16 cellular contexts compared by ENCODE assay signal in the genomic region with DNA sequence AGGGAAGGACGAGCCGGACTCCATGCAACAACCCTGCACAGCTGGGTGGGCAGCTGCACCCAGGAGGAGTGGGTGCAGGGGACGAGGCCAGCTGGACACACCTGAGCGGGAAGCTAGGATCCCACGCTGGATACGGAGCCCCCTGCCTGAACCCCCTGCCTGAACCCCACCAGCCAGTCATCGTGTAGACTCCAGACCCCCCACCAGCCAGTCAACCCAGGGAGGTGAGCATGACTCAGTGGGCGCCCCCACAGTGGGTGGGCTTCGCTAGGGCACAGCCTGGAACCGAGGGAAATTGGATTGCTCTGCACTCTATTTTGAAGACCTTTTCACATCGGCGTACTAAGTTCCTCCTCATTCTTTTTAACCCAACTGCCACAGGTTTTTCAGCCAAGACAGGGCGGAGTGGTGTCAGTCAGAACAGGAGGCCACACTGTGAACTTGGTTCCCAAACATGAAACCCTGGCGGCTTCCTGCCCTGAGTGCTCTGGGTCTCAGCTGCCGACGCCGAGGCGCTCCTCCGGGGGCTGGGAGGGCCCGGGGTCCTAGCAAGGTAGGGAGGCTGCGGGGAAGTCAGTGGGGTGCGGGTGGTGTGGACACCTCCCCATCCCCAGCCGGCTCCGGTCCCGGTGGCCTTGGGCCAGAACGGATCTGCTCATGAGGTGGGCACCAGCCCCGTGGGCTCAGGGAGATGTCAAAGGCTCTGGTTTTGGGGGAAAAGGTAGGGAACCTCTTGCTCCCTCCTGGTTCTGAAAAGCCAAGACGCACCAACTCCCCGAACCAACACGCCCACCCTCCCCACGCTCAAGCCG. TPM values are rescaled to one million over a fixed set of nuclear protein-coding genes. Genes with fewer than 3 reads are reported as not detected.
DNase-seq lines count a peak whose midpoint lies in the region; ATAC-seq and TF ChIP-seq lines count a peak whose summit lies in the region.
"Had no signal": no experiment of that assay in that cellular context is flagged by ENCODE, and none has a peak within 500 bp of the region (broad histone marks: within the 10 kb centered on the region; RNA-seq: fewer than 3 reads in every experiment).

No MANE protein-coding gene starts in this region.

- H3K9me3 Mint-ChIP-seq in activated T-cell treated with anti-CD3 and anti-CD28 coated beads, Interleukin-2, amount 50 U/mL, for 72 hours: peaks cover 5 to 7% of the 10 kb centered on the region in 2 donors
- H3K9me3 Mint-ChIP-seq in chondrocyte (ENCODE audit: low read depth) (peaks cover 10% of the 10 kb centered on the region), progenitor cell of endocrine pancreas (ENCODE audit: low read depth) (peaks cover 11% of the 10 kb centered on the region)

- H3K27me3 Mint-ChIP-seq in activated T-cell treated with anti-CD3 and anti-CD28 coated beads, Interleukin-2, amount 50 U/mL, for 72 hours (ENCODE audit: low read depth): no peaks in the 10 kb centered on the region
- H3K27me3 Mint-ChIP-seq in chondrocyte (ENCODE audit: low read depth) (no peaks in the 10 kb centered on the region), progenitor cell of endocrine pancreas (no peaks in the 10 kb centered on the region)

- peaks cover 14% of the 10 kb centered on the region for H3K4me1 Mint-ChIP-seq in activated T-cell treated with anti-CD3 and anti-CD28 coated beads, Interleukin-2, amount 50 U/mL, for 72 hours (ENCODE audit: low read depth)
- H3K4me1 Mint-ChIP-seq in chondrocyte (ENCODE audit: low read depth) (peaks cover 4% of the 10 kb centered on the region), progenitor cell of endocrine pancreas (ENCODE audit: low read depth) (no peaks in the 10 kb centered on the region)

- H3K36me3 ChIP-seq in HUES6 (ENCODE audit: control insufficient read depth, insufficient read depth, low read length): peaks cover 29% of the 10 kb centered on the region

- no peaks in the 10 kb centered on the region for H3K27me3 ChIP-seq in HUES6 (ENCODE audit: control insufficient read depth, insufficient read depth, low read length)
- H3K27me3 ChIP-seq: body of pancreas, SJCRH30 had no signal

- H3K27ac ChIP-seq in HUES6 (ENCODE audit: low read depth, low read length): no peak overlapping the region
- H3K27ac ChIP-seq: body of pancreas, GM23248, SJCRH30 had no signal

- H3K9me3 ChIP-seq in HUES6 (ENCODE audit: control insufficient read depth, insufficient read depth, low read depth, low read length): peaks cover 14% of the 10 kb centered on the region
- H3K9me3 ChIP-seq: body of pancreas had no signal

- DNase-seq in activated T-cell treated with anti-CD3 and anti-CD28 coated beads, Interleukin-2, amount 50 U/mL, for 72 hours: no peak
- no peak for DNase-seq in activated T-cell treated with anti-CD3 and anti-CD28 coated beads, Interleukin-2, amount 50 U/mL, for 1 hour
- DNase-seq in chondrocyte (ENCODE audit: low spot score) (peak; percentile 92), posterior vena cava (ENCODE audit: low spot score) (peak; percentile 71), progenitor cell of endocrine pancreas (ENCODE audit: low spot score, unreplicated experiment) (no peak), NCI-H2196 treated with DMSO at 0.1 percent for 48 hours (lab: John Stamatoyannopoulos, UW; ENCODE audit: unreplicated experiment) (no peak), NCI-H146 (lab: John Stamatoyannopoulos, UW) (no peak)
- DNase-seq: Calu3, GM23248, immature natural killer cell, NCI-H187, NCI-H510A, SJCRH30 had no signal

- H3K4me1 ChIP-seq in HUES6 (ENCODE audit: control insufficient read depth, insufficient read depth, low read length): no peaks in the 10 kb centered on the region
- H3K4me1 ChIP-seq: body of pancreas had no signal

- no peak for TF ChIP-seq CTCF in chondrocyte (IDR thresholded peaks at IDR 0.05)
- no peak for TF ChIP-seq CTCF in progenitor cell of endocrine pancreas (IDR thresholded peaks at IDR 0.05; ENCODE audit: unreplicated experiment)

- H3K4me3 ChIP-seq in HUES6 (ENCODE audit: low read depth, low read length): peak overlapping the region; percentile 46; the same call in 1 of the 2 replicates
- H3K4me3 ChIP-seq: body of pancreas, GM23248, SJCRH30 had no signal

- H3K36me3 Mint-ChIP-seq in activated T-cell treated with anti-CD3 and anti-CD28 coated beads, Interleukin-2, amount 50 U/mL, for 72 hours (ENCODE audit: insufficient read depth in 2 of 2): peaks cover 3 to 13% of the 10 kb centered on the region in 2 donors
- peaks cover 11% of the 10 kb centered on the region for H3K36me3 Mint-ChIP-seq in chondrocyte (ENCODE audit: low read depth)
- H3K36me3 Mint-ChIP-seq in progenitor cell of endocrine pancreas (ENCODE audit: insufficient read depth): peaks cover 20% of the 10 kb centered on the region

- no peak overlapping the region for H3K9ac ChIP-seq in HUES6 (ENCODE audit: low read length)
- H3K9ac ChIP-seq: GM23248 had no signal

- intact Hi-C loops in posterior vena cava (cut with DNase I): no loop called here

- H3K27ac Mint-ChIP-seq in activated T-cell treated with anti-CD3 and anti-CD28 coated beads, Interleukin-2, amount 50 U/mL, for 72 hours: no peak overlapping the region
- H3K27ac Mint-ChIP-seq in chondrocyte (ENCODE audit: unreplicated experiment) (no peak overlapping the region), progenitor cell of endocrine pancreas (no peak overlapping the region)
- H3K27ac Mint-ChIP-seq: dendritic cell treated with granulocyte-macrophage colony-stimulating factor and Interleukin-4, amounts not matched to agents 40 ng/mL and 50 ng/mL, for 4 days; immature natural killer cell had no signal

- ATAC-seq in activated T-cell treated with anti-CD3 and anti-CD28 coated beads, Interleukin-2, amount 50 U/mL, for 72 hours (replicated peaks in 1 of 2): peak; percentile 28 to 30
- ATAC-seq: body of pancreas had no signal

- H3K4me3 Mint-ChIP-seq in activated T-cell treated with anti-CD3 and anti-CD28 coated beads, Interleukin-2, amount 50 U/mL, for 72 hours: no peak overlapping the region
- H3K4me3 Mint-ChIP-seq in chondrocyte (ENCODE audit: unreplicated experiment) (no peak overlapping the region), progenitor cell of endocrine pancreas (ENCODE audit: low read depth) (no peak overlapping the region)
- H3K4me3 Mint-ChIP-seq: dendritic cell treated with granulocyte-macrophage colony-stimulating factor and Interleukin-4, amounts not matched to agents 40 ng/mL and 50 ng/mL, for 4 days; immature natural killer cell had no signal

RNA-seq across cellular contexts. Expression of a gene that starts 57.0 kb away (rescaled TPM):
- total RNA-seq in activated T-cell treated with anti-CD3 and anti-CD28 coated beads, Interleukin-2, amount 50 U/mL, for 72 hours: 10 to 100 TPM; 42.3 to 43.4 TPM
- total RNA-seq in chondrocyte (27.7 to 29.5 TPM (median 29.5 TPM) in 3 replicates), posterior vena cava (10 to 100 TPM; 20.8 to 21.7 TPM), progenitor cell of endocrine pancreas (57.3 and 65.7 TPM in 2 replicates)

Comparison
In these comparisons a context has a peak if more than half of its experiments do, and no peak if none do; other contexts are left out.
1. DNase-seq: peak in chondrocyte (single experiment) and posterior vena cava (single experiment); none in activated T-cell treated with anti-CD3 and anti-CD28 coated beads, Interleukin-2, amount 50 U/mL, for 72 hours (0 of 2), activated T-cell treated with anti-CD3 and anti-CD28 coated beads, Interleukin-2, amount 50 U/mL, for 1 hour (single experiment), progenitor cell of endocrine pancreas (single experiment), NCI-H2196 treated with DMSO at 0.1 percent for 48 hours (single experiment) and NCI-H146 (single experiment).